Comparison of ENCODE assay signal across 1 cellular context in genomic region chr5:75236322-75237316, GRCh38.
A peak's percentile ranks its signal among the peaks of the same experiment; 100 is the strongest.
TF ChIP-seq lines count a peak whose summit lies in the region.

TSS of gene ANKRD31 (minus strand) at chr5:75236878. CDS start at chr5:75236686, 192 bp downstream.

TF ChIP-seq in GM12878, 131 proteins besides CTCF, POLR2A, EP300 and RAD21 (continued from another document):
- TF ChIP-seq NR2C2 (IDR thresholded peaks at IDR 0.05; ENCODE audit: borderline replicate concordance, control insufficient read depth, insufficient read length, low read depth) (no peak), STAT3 (IDR thresholded peaks at IDR 0.05; ENCODE audit: low read depth, low read length) (no peak), BHLHE40 (IDR thresholded peaks at IDR 0.05; ENCODE audit: borderline replicate concordance in 1 of 2, low read depth in 2 of 2, low read length in 1 of 2) (peak; percentile 73 to 79; a peak in 3 of 4 replicates), CEBPZ (IDR thresholded peaks at IDR 0.05; ENCODE audit: low read depth, low read length) (no peak), PAX8 (IDR thresholded peaks at IDR 0.05) (no peak), RAD51 (IDR thresholded peaks at IDR 0.05) (no peak), CBFB (IDR thresholded peaks at IDR 0.05; ENCODE audit: low read depth) (no peak), SUPT20H (IDR thresholded peaks at IDR 0.05; ENCODE audit: borderline replicate concordance, control insufficient read depth, low read depth, low read length) (no peak), TARDBP (IDR thresholded peaks at IDR 0.05; ENCODE audit: borderline replicate concordance) (no peak)
